In genomic region chr11:100964400-100964799, GRCh38 we compare ENCODE assay signal across 17 cellular contexts.
"Had no signal": no experiment of that assay in that cellular context is flagged by ENCODE, and none has a peak within 500 bp of the region (broad histone marks: within the 10 kb centered on the region; RNA-seq: fewer than 3 reads in every experiment).

No MANE protein-coding gene starts in this region.

- H3K36me3 Mint-ChIP-seq: activated naive CD8-positive, alpha-beta T cell treated with anti-CD3 and anti-CD28 coated beads, Interleukin-2, amount 10 ng/mL, durations not matched to agents 7 days and 5 days; T-cell had no signal

- H3K27me3 ChIP-seq: body of pancreas, gastroesophageal sphincter, stomach, thyroid gland had no signal

- H3K4me3 ChIP-seq: body of pancreas, gastroesophageal sphincter, stomach, thyroid gland had no signal

- H3K27me3 Mint-ChIP-seq: activated CD4-positive, alpha-beta memory T cell treated with anti-CD3 and anti-CD28 coated beads, Interleukin-2, amount 10 ng/mL, durations not matched to agents 7 days and 5 days; activated CD4-positive, alpha-beta T cell treated with anti-CD3 and anti-CD28 coated beads for 36 hours; activated naive CD8-positive, alpha-beta T cell treated with anti-CD3 and anti-CD28 coated beads, Interleukin-2, amount 10 ng/mL, durations not matched to agents 7 days and 5 days; central memory CD8-positive, alpha-beta T cell; T-cell had no signal

- ATAC-seq: activated CD4-positive, alpha-beta T cell treated with anti-CD3 and anti-CD28 coated beads for 36 hours; body of pancreas; gastroesophageal sphincter; T-cell had no signal

- H3K27ac Mint-ChIP-seq: activated CD4-positive, alpha-beta memory T cell treated with anti-CD3 and anti-CD28 coated beads, Interleukin-2, amount 10 ng/mL, durations not matched to agents 7 days and 5 days; activated CD4-positive, alpha-beta T cell treated with anti-CD3 and anti-CD28 coated beads for 36 hours; activated naive CD8-positive, alpha-beta T cell treated with anti-CD3 and anti-CD28 coated beads, Interleukin-2, amount 10 ng/mL, durations not matched to agents 7 days and 5 days; T-cell had no signal

- H3K9me3 Mint-ChIP-seq: activated CD4-positive, alpha-beta memory T cell treated with anti-CD3 and anti-CD28 coated beads, Interleukin-2, amount 10 ng/mL, durations not matched to agents 7 days and 5 days had no signal

- DNase-seq: activated CD4-positive, alpha-beta memory T cell treated with anti-CD3 and anti-CD28 coated beads, Interleukin-2, amount 10 ng/mL, durations not matched to agents 7 days and 5 days; activated CD4-positive, alpha-beta T cell treated with anti-CD3 and anti-CD28 coated beads for 36 hours; activated gamma-delta T cell treated with Interleukin-2 at 50 U/mL for 16 hours; activated naive CD8-positive, alpha-beta T cell treated with anti-CD3 and anti-CD28 coated beads, Interleukin-2, amount 10 ng/mL, durations not matched to agents 7 days and 5 days; activated T-cell treated with anti-CD3 and anti-CD28 coated beads, Interleukin-2, amount 50 U/mL, for 48 hours; body of pancreas; kidney glomerular epithelial cell; stimulated activated CD4-positive, alpha-beta T cell treated with anti-CD3 and anti-CD28 coated beads, Interleukin-15, amount 100 ng/mL, for 24 hours; stimulated activated CD4-positive, alpha-beta T cell treated with anti-CD3 and anti-CD28 coated beads, Interleukin-4, amount 100 ng/mL, for 4 hours; stomach; T-cell; T1000; thyroid gland; WERI-Rb-1 had no signal

- H3K4me1 ChIP-seq: body of pancreas, gastroesophageal sphincter, stomach, thyroid gland had no signal

- H3K4me1 Mint-ChIP-seq: activated CD4-positive, alpha-beta memory T cell treated with anti-CD3 and anti-CD28 coated beads, Interleukin-2, amount 10 ng/mL, durations not matched to agents 7 days and 5 days; activated CD4-positive, alpha-beta T cell treated with anti-CD3 and anti-CD28 coated beads for 36 hours; activated naive CD8-positive, alpha-beta T cell treated with anti-CD3 and anti-CD28 coated beads, Interleukin-2, amount 10 ng/mL, durations not matched to agents 7 days and 5 days; central memory CD8-positive, alpha-beta T cell; neural crest cell; T-cell had no signal

- H3K9me3 ChIP-seq: body of pancreas, thyroid gland had no signal

- H3K36me3 ChIP-seq: WERI-Rb-1 had no signal

- H3K4me3 Mint-ChIP-seq: activated CD4-positive, alpha-beta memory T cell treated with anti-CD3 and anti-CD28 coated beads, Interleukin-2, amount 10 ng/mL, durations not matched to agents 7 days and 5 days; activated CD4-positive, alpha-beta T cell treated with anti-CD3 and anti-CD28 coated beads for 36 hours; activated naive CD8-positive, alpha-beta T cell treated with anti-CD3 and anti-CD28 coated beads, Interleukin-2, amount 10 ng/mL, durations not matched to agents 7 days and 5 days; central memory CD8-positive, alpha-beta T cell; neural crest cell; T-cell had no signal

- H3K27ac ChIP-seq: body of pancreas, gastroesophageal sphincter, stomach, thyroid gland, WERI-Rb-1 had no signal
